1 cellular context compared by ENCODE assay signal in the genomic region with DNA sequence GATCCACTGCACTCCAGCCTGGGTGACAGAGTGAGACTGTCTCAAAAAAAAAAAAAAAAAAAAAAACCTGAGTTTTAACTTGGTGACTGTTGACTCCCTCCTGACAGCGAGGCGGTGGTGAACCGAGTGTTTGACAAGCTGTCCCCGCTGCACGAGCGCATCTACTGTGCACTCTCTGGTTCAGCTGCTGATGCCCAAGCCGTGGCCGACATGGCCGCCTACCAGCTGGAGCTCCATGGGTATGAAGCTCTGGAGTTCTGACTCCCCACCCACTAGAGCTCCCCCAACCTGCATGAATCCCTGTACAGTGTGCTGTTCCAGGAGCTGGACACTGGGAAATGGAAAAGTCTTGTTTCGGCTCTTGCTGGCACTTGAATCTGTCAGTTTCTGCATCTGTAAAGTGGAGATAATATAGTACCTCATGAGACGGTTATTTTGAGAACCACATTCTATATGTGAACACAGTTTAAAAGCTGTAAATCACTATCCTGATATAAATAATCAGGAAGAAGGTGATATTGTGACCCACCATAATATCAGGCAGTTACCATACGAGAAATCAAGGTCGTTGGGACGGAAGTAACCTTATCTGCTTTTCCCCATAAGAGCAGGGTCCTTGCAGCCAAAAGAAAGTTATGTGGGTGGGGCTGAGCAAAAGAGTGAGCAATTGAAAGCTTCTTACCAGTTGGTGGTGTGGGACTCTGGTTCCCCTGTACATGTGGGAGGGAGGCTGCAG.
TF ChIP-seq lines count a peak whose summit lies in the region.

No MANE protein-coding gene starts in this region.

TF ChIP-seq in K562, 482 proteins besides CTCF, POLR2A, EP300 and RAD21 (continued from another document and continues in another):
- TF ChIP-seq, protein P1, sequence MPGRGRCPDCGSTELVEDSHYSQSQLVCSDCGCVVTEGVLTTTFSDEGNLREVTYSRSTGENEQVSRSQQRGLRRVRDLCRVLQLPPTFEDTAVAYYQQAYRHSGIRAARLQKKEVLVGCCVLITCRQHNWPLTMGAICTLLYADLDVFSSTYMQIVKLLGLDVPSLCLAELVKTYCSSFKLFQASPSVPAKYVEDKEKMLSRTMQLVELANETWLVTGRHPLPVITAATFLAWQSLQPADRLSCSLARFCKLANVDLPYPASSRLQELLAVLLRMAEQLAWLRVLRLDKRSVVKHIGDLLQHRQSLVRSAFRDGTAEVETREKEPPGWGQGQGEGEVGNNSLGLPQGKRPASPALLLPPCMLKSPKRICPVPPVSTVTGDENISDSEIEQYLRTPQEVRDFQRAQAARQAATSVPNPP (IDR thresholded peaks at IDR 0.05; ENCODE audit: borderline replicate concordance, insufficient read depth, insufficient read length): no peak
- TF ChIP-seq, protein P2, sequence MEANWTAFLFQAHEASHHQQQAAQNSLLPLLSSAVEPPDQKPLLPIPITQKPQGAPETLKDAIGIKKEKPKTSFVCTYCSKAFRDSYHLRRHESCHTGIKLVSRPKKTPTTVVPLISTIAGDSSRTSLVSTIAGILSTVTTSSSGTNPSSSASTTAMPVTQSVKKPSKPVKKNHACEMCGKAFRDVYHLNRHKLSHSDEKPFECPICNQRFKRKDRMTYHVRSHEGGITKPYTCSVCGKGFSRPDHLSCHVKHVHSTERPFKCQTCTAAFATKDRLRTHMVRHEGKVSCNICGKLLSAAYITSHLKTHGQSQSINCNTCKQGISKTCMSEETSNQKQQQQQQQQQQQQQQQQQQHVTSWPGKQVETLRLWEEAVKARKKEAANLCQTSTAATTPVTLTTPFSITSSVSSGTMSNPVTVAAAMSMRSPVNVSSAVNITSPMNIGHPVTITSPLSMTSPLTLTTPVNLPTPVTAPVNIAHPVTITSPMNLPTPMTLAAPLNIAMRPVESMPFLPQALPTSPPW (CRISPR knock-in tag; IDR thresholded peaks at IDR 0.05): no peak
- TF ChIP-seq EGR1 (conservative IDR thresholded peaks at IDR 0.05) (peak; percentile 32; the same call in 1 of the 2 replicates), TARDBP (IDR thresholded peaks at IDR 0.05) (no peak), HDAC6 (IDR thresholded peaks at IDR 0.05; ENCODE audit: low read depth, low read length) (no peak), ELF4 (CRISPR knock-in tag; IDR thresholded peaks at IDR 0.05) (0 out of 2 replicates have a peak, but pooled peaks have one; percentile 47), LEF1 (IDR thresholded peaks at IDR 0.05) (peak; percentile 30; the same call in 1 of the 2 replicates), BDP1 (IDR thresholded peaks at IDR 0.05; ENCODE audit: insufficient read depth, insufficient read length) (no peak), WHSC1 (IDR thresholded peaks at IDR 0.05; ENCODE audit: low read length) (no peak), COPS2 (conservative IDR thresholded peaks at IDR 0.05) (no peak), SP1 (CRISPR knock-in tag; IDR thresholded peaks at IDR 0.05) (peak; percentile 71), TEAD1 (CRISPR knock-in tag; IDR thresholded peaks at IDR 0.05) (peak in 1 of 2 experiments; percentile 4; a peak in 1 of 4 replicates), ETV6 (IDR thresholded peaks at IDR 0.05; ENCODE audit: borderline replicate concordance in 1 of 2, low read depth in 2 of 2, low read length in 1 of 2) (peak in 1 of 2 experiments; percentile 67; a peak in 2 of 4 replicates), ETV6 (CRISPR knock-in tag; IDR thresholded peaks at IDR 0.05; ENCODE audit: borderline replicate concordance) (no peak), GABPB1 (CRISPR knock-in tag; IDR thresholded peaks at IDR 0.05) (no peak), ZSCAN29 (IDR thresholded peaks at IDR 0.05) (no peak), POLR2G (IDR thresholded peaks at IDR 0.05; ENCODE audit: low read depth, low read length) (no peak), HSF4 (CRISPR knock-in tag; IDR thresholded peaks at IDR 0.05; ENCODE audit: borderline replicate concordance) (no peak), RCOR1 (IDR thresholded peaks at IDR 0.05; ENCODE audit: borderline replicate concordance in 1 of 2, low read depth in 2 of 2, low read length in 2 of 2) (peak; percentile 59 to 96; a peak in 3 of 4 replicates), SRF (CRISPR knock-in tag; IDR thresholded peaks at IDR 0.05) (peak in 1 of 2 experiments; percentile 55; a peak in 1 of 4 replicates), FOXK1 (CRISPR knock-in tag; IDR thresholded peaks at IDR 0.05; ENCODE audit: borderline replicate concordance) (no peak), ZNF77 (CRISPR knock-in tag; IDR thresholded peaks at IDR 0.05) (no peak)
- TF ChIP-seq, protein P3, sequence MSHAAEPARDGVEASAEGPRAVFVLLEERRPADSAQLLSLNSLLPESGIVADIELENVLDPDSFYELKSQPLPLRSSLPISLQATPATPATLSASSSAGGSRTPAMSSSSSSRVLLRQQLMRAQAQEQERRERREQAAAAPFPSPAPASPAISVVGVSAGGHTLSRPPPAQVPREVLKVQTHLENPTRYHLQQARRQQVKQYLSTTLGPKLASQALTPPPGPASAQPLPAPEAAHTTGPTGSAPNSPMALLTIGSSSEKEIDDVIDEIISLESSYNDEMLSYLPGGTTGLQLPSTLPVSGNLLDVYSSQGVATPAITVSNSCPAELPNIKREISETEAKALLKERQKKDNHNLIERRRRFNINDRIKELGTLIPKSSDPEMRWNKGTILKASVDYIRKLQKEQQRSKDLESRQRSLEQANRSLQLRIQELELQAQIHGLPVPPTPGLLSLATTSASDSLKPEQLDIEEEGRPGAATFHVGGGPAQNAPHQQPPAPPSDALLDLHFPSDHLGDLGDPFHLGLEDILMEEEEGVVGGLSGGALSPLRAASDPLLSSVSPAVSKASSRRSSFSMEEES (CRISPR knock-in tag; IDR thresholded peaks at IDR 0.05): no peak
- TF ChIP-seq, protein P4, sequence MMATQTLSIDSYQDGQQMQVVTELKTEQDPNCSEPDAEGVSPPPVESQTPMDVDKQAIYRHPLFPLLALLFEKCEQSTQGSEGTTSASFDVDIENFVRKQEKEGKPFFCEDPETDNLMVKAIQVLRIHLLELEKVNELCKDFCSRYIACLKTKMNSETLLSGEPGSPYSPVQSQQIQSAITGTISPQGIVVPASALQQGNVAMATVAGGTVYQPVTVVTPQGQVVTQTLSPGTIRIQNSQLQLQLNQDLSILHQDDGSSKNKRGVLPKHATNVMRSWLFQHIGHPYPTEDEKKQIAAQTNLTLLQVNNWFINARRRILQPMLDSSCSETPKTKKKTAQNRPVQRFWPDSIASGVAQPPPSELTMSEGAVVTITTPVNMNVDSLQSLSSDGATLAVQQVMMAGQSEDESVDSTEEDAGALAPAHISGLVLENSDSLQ (IDR thresholded peaks at IDR 0.05): peak; percentile 30; the same call in 1 of the 2 replicates
- TF ChIP-seq, protein P5, sequence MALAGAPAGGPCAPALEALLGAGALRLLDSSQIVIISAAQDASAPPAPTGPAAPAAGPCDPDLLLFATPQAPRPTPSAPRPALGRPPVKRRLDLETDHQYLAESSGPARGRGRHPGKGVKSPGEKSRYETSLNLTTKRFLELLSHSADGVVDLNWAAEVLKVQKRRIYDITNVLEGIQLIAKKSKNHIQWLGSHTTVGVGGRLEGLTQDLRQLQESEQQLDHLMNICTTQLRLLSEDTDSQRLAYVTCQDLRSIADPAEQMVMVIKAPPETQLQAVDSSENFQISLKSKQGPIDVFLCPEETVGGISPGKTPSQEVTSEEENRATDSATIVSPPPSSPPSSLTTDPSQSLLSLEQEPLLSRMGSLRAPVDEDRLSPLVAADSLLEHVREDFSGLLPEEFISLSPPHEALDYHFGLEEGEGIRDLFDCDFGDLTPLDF (CRISPR knock-in tag; IDR thresholded peaks at IDR 0.05): no peak
- TF ChIP-seq, protein P6, sequence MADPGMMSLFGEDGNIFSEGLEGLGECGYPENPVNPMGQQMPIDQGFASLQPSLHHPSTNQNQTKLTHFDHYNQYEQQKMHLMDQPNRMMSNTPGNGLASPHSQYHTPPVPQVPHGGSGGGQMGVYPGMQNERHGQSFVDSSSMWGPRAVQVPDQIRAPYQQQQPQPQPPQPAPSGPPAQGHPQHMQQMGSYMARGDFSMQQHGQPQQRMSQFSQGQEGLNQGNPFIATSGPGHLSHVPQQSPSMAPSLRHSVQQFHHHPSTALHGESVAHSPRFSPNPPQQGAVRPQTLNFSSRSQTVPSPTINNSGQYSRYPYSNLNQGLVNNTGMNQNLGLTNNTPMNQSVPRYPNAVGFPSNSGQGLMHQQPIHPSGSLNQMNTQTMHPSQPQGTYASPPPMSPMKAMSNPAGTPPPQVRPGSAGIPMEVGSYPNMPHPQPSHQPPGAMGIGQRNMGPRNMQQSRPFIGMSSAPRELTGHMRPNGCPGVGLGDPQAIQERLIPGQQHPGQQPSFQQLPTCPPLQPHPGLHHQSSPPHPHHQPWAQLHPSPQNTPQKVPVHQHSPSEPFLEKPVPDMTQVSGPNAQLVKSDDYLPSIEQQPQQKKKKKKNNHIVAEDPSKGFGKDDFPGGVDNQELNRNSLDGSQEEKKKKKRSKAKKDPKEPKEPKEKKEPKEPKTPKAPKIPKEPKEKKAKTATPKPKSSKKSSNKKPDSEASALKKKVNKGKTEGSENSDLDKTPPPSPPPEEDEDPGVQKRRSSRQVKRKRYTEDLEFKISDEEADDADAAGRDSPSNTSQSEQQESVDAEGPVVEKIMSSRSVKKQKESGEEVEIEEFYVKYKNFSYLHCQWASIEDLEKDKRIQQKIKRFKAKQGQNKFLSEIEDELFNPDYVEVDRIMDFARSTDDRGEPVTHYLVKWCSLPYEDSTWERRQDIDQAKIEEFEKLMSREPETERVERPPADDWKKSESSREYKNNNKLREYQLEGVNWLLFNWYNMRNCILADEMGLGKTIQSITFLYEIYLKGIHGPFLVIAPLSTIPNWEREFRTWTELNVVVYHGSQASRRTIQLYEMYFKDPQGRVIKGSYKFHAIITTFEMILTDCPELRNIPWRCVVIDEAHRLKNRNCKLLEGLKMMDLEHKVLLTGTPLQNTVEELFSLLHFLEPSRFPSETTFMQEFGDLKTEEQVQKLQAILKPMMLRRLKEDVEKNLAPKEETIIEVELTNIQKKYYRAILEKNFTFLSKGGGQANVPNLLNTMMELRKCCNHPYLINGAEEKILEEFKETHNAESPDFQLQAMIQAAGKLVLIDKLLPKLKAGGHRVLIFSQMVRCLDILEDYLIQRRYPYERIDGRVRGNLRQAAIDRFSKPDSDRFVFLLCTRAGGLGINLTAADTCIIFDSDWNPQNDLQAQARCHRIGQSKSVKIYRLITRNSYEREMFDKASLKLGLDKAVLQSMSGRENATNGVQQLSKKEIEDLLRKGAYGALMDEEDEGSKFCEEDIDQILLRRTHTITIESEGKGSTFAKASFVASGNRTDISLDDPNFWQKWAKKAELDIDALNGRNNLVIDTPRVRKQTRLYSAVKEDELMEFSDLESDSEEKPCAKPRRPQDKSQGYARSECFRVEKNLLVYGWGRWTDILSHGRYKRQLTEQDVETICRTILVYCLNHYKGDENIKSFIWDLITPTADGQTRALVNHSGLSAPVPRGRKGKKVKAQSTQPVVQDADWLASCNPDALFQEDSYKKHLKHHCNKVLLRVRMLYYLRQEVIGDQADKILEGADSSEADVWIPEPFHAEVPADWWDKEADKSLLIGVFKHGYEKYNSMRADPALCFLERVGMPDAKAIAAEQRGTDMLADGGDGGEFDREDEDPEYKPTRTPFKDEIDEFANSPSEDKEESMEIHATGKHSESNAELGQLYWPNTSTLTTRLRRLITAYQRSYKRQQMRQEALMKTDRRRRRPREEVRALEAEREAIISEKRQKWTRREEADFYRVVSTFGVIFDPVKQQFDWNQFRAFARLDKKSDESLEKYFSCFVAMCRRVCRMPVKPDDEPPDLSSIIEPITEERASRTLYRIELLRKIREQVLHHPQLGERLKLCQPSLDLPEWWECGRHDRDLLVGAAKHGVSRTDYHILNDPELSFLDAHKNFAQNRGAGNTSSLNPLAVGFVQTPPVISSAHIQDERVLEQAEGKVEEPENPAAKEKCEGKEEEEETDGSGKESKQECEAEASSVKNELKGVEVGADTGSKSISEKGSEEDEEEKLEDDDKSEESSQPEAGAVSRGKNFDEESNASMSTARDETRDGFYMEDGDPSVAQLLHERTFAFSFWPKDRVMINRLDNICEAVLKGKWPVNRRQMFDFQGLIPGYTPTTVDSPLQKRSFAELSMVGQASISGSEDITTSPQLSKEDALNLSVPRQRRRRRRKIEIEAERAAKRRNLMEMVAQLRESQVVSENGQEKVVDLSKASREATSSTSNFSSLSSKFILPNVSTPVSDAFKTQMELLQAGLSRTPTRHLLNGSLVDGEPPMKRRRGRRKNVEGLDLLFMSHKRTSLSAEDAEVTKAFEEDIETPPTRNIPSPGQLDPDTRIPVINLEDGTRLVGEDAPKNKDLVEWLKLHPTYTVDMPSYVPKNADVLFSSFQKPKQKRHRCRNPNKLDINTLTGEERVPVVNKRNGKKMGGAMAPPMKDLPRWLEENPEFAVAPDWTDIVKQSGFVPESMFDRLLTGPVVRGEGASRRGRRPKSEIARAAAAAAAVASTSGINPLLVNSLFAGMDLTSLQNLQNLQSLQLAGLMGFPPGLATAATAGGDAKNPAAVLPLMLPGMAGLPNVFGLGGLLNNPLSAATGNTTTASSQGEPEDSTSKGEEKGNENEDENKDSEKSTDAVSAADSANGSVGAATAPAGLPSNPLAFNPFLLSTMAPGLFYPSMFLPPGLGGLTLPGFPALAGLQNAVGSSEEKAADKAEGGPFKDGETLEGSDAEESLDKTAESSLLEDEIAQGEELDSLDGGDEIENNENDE (IDR thresholded peaks at IDR 0.05; ENCODE audit: low read depth, low read length): no peak
- TF ChIP-seq, protein P7, sequence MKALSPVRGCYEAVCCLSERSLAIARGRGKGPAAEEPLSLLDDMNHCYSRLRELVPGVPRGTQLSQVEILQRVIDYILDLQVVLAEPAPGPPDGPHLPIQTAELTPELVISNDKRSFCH (CRISPR knock-in tag; IDR thresholded peaks at IDR 0.05): no peak
- TF ChIP-seq, protein P7 (tag; IDR thresholded peaks at IDR 0.05): peak; percentile 66; the same call in 1 of the 2 replicates
- TF ChIP-seq, protein P8, sequence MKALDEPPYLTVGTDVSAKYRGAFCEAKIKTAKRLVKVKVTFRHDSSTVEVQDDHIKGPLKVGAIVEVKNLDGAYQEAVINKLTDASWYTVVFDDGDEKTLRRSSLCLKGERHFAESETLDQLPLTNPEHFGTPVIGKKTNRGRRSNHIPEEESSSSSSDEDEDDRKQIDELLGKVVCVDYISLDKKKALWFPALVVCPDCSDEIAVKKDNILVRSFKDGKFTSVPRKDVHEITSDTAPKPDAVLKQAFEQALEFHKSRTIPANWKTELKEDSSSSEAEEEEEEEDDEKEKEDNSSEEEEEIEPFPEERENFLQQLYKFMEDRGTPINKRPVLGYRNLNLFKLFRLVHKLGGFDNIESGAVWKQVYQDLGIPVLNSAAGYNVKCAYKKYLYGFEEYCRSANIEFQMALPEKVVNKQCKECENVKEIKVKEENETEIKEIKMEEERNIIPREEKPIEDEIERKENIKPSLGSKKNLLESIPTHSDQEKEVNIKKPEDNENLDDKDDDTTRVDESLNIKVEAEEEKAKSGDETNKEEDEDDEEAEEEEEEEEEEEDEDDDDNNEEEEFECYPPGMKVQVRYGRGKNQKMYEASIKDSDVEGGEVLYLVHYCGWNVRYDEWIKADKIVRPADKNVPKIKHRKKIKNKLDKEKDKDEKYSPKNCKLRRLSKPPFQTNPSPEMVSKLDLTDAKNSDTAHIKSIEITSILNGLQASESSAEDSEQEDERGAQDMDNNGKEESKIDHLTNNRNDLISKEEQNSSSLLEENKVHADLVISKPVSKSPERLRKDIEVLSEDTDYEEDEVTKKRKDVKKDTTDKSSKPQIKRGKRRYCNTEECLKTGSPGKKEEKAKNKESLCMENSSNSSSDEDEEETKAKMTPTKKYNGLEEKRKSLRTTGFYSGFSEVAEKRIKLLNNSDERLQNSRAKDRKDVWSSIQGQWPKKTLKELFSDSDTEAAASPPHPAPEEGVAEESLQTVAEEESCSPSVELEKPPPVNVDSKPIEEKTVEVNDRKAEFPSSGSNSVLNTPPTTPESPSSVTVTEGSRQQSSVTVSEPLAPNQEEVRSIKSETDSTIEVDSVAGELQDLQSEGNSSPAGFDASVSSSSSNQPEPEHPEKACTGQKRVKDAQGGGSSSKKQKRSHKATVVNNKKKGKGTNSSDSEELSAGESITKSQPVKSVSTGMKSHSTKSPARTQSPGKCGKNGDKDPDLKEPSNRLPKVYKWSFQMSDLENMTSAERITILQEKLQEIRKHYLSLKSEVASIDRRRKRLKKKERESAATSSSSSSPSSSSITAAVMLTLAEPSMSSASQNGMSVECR (CRISPR knock-in tag; IDR thresholded peaks at IDR 0.05): no peak
